ENCODE assay signal across 8 cellular contexts in genomic region chr6:24974182-24975171, GRCh38. TPM values are rescaled to one million over a fixed set of nuclear protein-coding genes. Genes with fewer than 3 reads are reported as not detected.
DNase-seq lines count a peak whose midpoint lies in the region; ATAC-seq and TF ChIP-seq lines count a peak whose summit lies in the region.

No MANE protein-coding gene starts in this region.

- no peaks in the 10 kb centered on the region for H3K9me3 ChIP-seq in osteoblast (ENCODE audit: low read depth, low read length)
- H3K9me3 ChIP-seq in aorta (ENCODE audit: control insufficient read depth, low read length) = no peaks in the 10 kb centered on the region

- ATAC-seq in GM18909 (IDR thresholded peaks at IDR 0.05; ENCODE audit: poor library complexity, unreplicated experiment) = peak; percentile 90
- peak; percentile 91 for ATAC-seq in HG02973 (IDR thresholded peaks at IDR 0.05; ENCODE audit: unreplicated experiment)
- peak; percentile 80 to 89 (median 84) for ATAC-seq in T-cell (replicated peaks in 1 of 4)
- peak; percentile 90 to 94 for ATAC-seq in naive B cell (ENCODE audit: low read depth in 2 of 2)
- no peak for ATAC-seq in HG02571 (IDR thresholded peaks at IDR 0.05; ENCODE audit: unreplicated experiment)
- no peak for ATAC-seq in GM21737 (IDR thresholded peaks at IDR 0.05; ENCODE audit: unreplicated experiment)
- ATAC-seq in aorta (ENCODE audit: low FRiP score) = no peak

- H3K27ac Mint-ChIP-seq in T-cell (peak overlapping the region; percentile 93 to 96), naive B cell (peak overlapping the region; percentile 66 to 95 (median 83))

- H3K4me3 ChIP-seq in osteoblast (ENCODE audit: insufficient read depth, low read length) = no peak overlapping the region
- no peak overlapping the region for H3K4me3 ChIP-seq in aorta (ENCODE audit: low read length in 2 of 2)

- H3K79me2 ChIP-seq in osteoblast (ENCODE audit: insufficient read depth, low read length) = no peaks in the 10 kb centered on the region

- H2AFZ ChIP-seq in osteoblast (ENCODE audit: low read length) = no peak overlapping the region

- H3K4me1 ChIP-seq in osteoblast (ENCODE audit: insufficient read depth, low read length) (no peaks in the 10 kb centered on the region), aorta (ENCODE audit: control insufficient read depth in 1 of 2, insufficient read depth in 2 of 2, low read length in 2 of 2) (no peaks in the 10 kb centered on the region)

- no peaks in the 10 kb centered on the region for H4K20me1 ChIP-seq in osteoblast (ENCODE audit: insufficient read depth, low read length)

- POLR2A ChIA-PET in T-cell (lab: Charles Lee) = interaction anchor here (0.5 to 1.0 kb wide), 7 partner anchors 10 to 76 kb away, joined by 3 to 5 read pairs (median 3); no protein-coding TSS in a partner anchor

- peaks cover 0 to 4% (median 0%) of the 10 kb centered on the region in 3 donors for H3K9me3 Mint-ChIP-seq in T-cell
- H3K9me3 Mint-ChIP-seq in naive B cell = no peaks in the 10 kb centered on the region

- no peak overlapping the region for H3K27ac ChIP-seq in osteoblast (ENCODE audit: low read depth, low read length)
- H3K27ac ChIP-seq in aorta (ENCODE audit: low read depth in 1 of 2, low read length in 2 of 2) = no peak overlapping the region

- 90 to 92% methylated on average over 7 of the region's 7 CpGs for WGBS in aorta, 2 donors

- no peak for TF ChIP-seq CTCF in osteoblast (IDR thresholded peaks at IDR 0.05; ENCODE audit: extremely low read depth, low read depth, low read length)

- H3K4me3 Mint-ChIP-seq in T-cell = peak overlapping the region; percentile 26 to 34 (median 34)
- peak overlapping the region in 7 of 8 donors; percentile 30 to 66 (median 50) for H3K4me3 Mint-ChIP-seq in naive B cell

- intact Hi-C loops in aorta (cut with DNase I) = no loop called here

- no peaks in the 10 kb centered on the region for H3K27me3 ChIP-seq in osteoblast (ENCODE audit: insufficient read depth, low read length)
- no peaks in the 10 kb centered on the region for H3K27me3 ChIP-seq in aorta (ENCODE audit: control insufficient read depth in 1 of 2, insufficient read depth in 2 of 2, low read length in 1 of 2)

- H3K27me3 Mint-ChIP-seq in T-cell (no peaks in the 10 kb centered on the region), naive B cell (no peaks in the 10 kb centered on the region)

- no peak overlapping the region for H3K4me2 ChIP-seq in osteoblast (ENCODE audit: insufficient read depth, low read length)

- H3K36me3 ChIP-seq in osteoblast (ENCODE audit: insufficient read depth, low read length) (no peaks in the 10 kb centered on the region), aorta (ENCODE audit: control insufficient read depth in 1 of 2, insufficient read depth in 2 of 2, low read length in 1 of 2) (no peaks in the 10 kb centered on the region)

- H3K36me3 Mint-ChIP-seq in T-cell = peaks cover 38% of the 10 kb centered on the region
- H3K36me3 Mint-ChIP-seq in naive B cell = peaks cover 0 to 7% of the 10 kb centered on the region in 2 donors

- DNase-seq in T-cell = peak in 3 of 34 experiments; percentile 8 to 29 (median 16)
- no peak for DNase-seq in naive B cell
- DNase-seq in osteoblast (ENCODE audit: insufficient read length, low spot score, missing footprints) = no peak
- no peak for DNase-seq in aorta

- CTCF ChIA-PET in T-cell (lab: Charles Lee) = interaction anchor here (0.6 to 3.2 kb wide), 7 partner anchors 8 to 92 kb away, joined by 3 to 13 read pairs (median 4); no protein-coding TSS in a partner anchor

- H3K4me1 Mint-ChIP-seq in T-cell (peaks cover 73 to 74% (median 73%) of the 10 kb centered on the region in 3 donors), naive B cell (peaks cover 44 to 56% (median 54%) of the 10 kb centered on the region in 3 donors)

RNA-seq across cellular contexts. Expression of gene RIPOR2, which starts 38.7 kb away (rescaled TPM):
- total RNA-seq in T-cell (100 to 1,000 TPM; 381 to 480 (median 441) TPM), osteoblast (1.4 and 2.1 TPM in 2 replicates), aorta (10 to 100 TPM in 1 of 2 donors, 1 to 10 TPM in 1; 9.7 to 16.1 TPM)
- polyA plus RNA-seq in naive B cell (ENCODE audit: low read depth in 6 of 6) (100 to 1,000 TPM; 464 to 666 (median 484) TPM), aorta (1 to 10 TPM; 1.1 to 2.5 TPM)

Comparison
In these comparisons a context has a peak if more than half of its experiments do, and no peak if none do; other contexts are left out.
1. ATAC-seq: peak in GM18909 (single experiment), HG02973 (single experiment), T-cell (4 of 4) and naive B cell (2 of 2); none in HG02571 (single experiment), GM21737 (single experiment) and aorta (single experiment).
2. RNA of gene RIPOR2, which starts 38.7 kb away (total RNA-seq): 381 to 480 TPM in T-cell; 9.7 to 16.1 TPM in aorta and 1.4 to 2.1 TPM in osteoblast; every median in the first group is over 10 times any median in the second.